Comparison of ENCODE assay signal across 8 cellular contexts in genomic region chr11:70399681-70400112, GRCh38. TPM values are rescaled to one million over a fixed set of nuclear protein-coding genes. Genes with fewer than 3 reads are reported as not detected.
DNase-seq lines count a peak whose midpoint lies in the region; ATAC-seq and TF ChIP-seq lines count a peak whose summit lies in the region.

No MANE protein-coding gene starts in this region.

- intact Hi-C loops in breast epithelium (cut with DNase I; ENCODE audit: low total_unique reads) = no loop called here
- intact Hi-C loops in sciatic nerve (cut with DNase I) = no loop called here

- DNase-seq in BE2C = no peak
- peak; percentile 36 to 37 for DNase-seq in Kasumi-1 (lab: John Stamatoyannopoulos, UW)
- DNase-seq in breast epithelium (ENCODE audit: low spot score in 2 of 2) = peak; percentile 70 to 78
- peak; percentile 86 for DNase-seq in sciatic nerve (ENCODE audit: low spot score)
- DNase-seq in Ammon's horn (ENCODE audit: low spot score) = no peak

- peak overlapping the region; percentile 80; the same call in 1 of the 2 replicates for H3K9ac ChIP-seq in iPS-20b (ENCODE audit: low read depth, low read length)

- H3K27me3 ChIP-seq in BE2C (no peaks in the 10 kb centered on the region), breast epithelium (no peaks in the 10 kb centered on the region), iPS-20b (ENCODE audit: insufficient read depth, low read length) (no peaks in the 10 kb centered on the region)

- peak overlapping the region; percentile 98 for H3K4me3 ChIP-seq in BE2C (ENCODE audit: low read depth, low read length)
- H3K4me3 ChIP-seq in breast epithelium = peak overlapping the region; percentile 96 to 99 (median 97)
- peak overlapping the region; percentile 98 for H3K4me3 ChIP-seq in iPS-20b (ENCODE audit: low read length)

- TF ChIP-seq CTCF in BE2C (IDR thresholded peaks at IDR 0.05; ENCODE audit: low read depth, low read length) = no peak
- no peak for TF ChIP-seq CTCF in breast epithelium (IDR thresholded peaks at IDR 0.05)

- H3K4me1 ChIP-seq in BE2C (no peaks in the 10 kb centered on the region), breast epithelium (peaks cover 0 to 12% of the 10 kb centered on the region in 2 donors), iPS-20b (ENCODE audit: insufficient read depth, low read length) (peaks cover 10% of the 10 kb centered on the region; the same call in 1 of the 2 replicates)

- H3K36me3 ChIP-seq in BE2C (peaks cover 11% of the 10 kb centered on the region), breast epithelium (no peaks in the 10 kb centered on the region), iPS-20b (ENCODE audit: insufficient read depth, low read depth, low read length) (peaks cover 3% of the 10 kb centered on the region)

- peak; percentile 23 for TF ChIP-seq POLR2A in breast epithelium (IDR thresholded peaks at IDR 0.05)

- H3K9me3 ChIP-seq in BE2C = no peaks in the 10 kb centered on the region
- no peaks in the 10 kb centered on the region for H3K9me3 ChIP-seq in breast epithelium
- H3K9me3 ChIP-seq in iPS-20b (ENCODE audit: insufficient read depth, low read depth, low read length) = no peaks in the 10 kb centered on the region

- peak overlapping the region; percentile 95 for H3K27ac ChIP-seq in breast epithelium
- no peak overlapping the region for H3K27ac ChIP-seq in iPS-20b (ENCODE audit: low read length)

- ATAC-seq in sciatic nerve = peak; percentile 89
- no peak for ATAC-seq in GM19035 (IDR thresholded peaks at IDR 0.05; ENCODE audit: unreplicated experiment)
- ATAC-seq in GM19463 (IDR thresholded peaks at IDR 0.05; ENCODE audit: unreplicated experiment) = no peak

RNA-seq across cellular contexts. Expression of gene CTTN, which starts 1.4 kb away (rescaled TPM):
- polyA plus RNA-seq in BE2C (2012; ENCODE audit: insufficient read depth, insufficient read length, low read depth) = 123 TPM
- 100 to 1,000 TPM; 283 to 306 (median 285) TPM for total RNA-seq in breast epithelium
- total RNA-seq in sciatic nerve = 264 TPM

Comparison
In these comparisons a context has a peak if more than half of its experiments do, and no peak if none do; other contexts are left out.
1. DNase-seq: peak in Kasumi-1 (2 of 2), breast epithelium (2 of 2) and sciatic nerve (single experiment); none in BE2C (single experiment) and Ammon's horn (single experiment).
2. Peak in every context shown above with its lines, with median percentiles within 50 percentile points of each other: H3K4me3 ChIP-seq.